Comparison of ENCODE assay signal across 8 cellular contexts in the genomic region with DNA sequence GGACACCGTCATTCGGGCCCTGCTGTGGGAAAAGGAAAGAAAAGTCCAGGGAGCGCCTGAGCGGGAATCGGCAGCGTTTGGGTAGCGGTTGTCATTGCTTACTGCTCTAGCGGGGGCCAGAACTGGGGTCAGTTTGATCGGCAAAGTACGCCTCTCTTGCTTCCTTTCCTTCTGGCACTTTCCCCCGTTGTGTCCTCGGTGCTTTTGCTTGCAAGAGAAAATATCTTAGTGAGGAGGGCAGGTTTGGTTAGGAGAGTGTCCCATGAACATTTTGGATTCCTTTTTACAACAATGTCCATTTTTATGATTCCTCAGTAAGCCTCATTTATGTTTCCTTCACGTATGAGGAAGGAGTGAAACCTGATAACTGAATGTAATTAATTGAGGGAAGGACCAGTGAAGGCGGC. TPM values are rescaled to one million over a fixed set of nuclear protein-coding genes. Genes with fewer than 3 reads are reported as not detected.
DNase-seq lines count a peak whose midpoint lies in the region; ATAC-seq and TF ChIP-seq lines count a peak whose summit lies in the region.

No MANE protein-coding gene starts in this region.

- no peak for ATAC-seq in body of pancreas
- ATAC-seq in HG02678 (IDR thresholded peaks at IDR 0.05; ENCODE audit: unreplicated experiment) = no peak
- no peak for ATAC-seq in HG02798 (IDR thresholded peaks at IDR 0.05; ENCODE audit: poor library complexity, unreplicated experiment)

- H3K4ac ChIP-seq in mesendoderm (ENCODE audit: low read depth, low read length) = no peak overlapping the region

- H3K79me1 ChIP-seq in mesendoderm (ENCODE audit: low read length) = no peaks in the 10 kb centered on the region

- H3K56ac ChIP-seq in mesendoderm (ENCODE audit: low read length) = peak overlapping the region; percentile 97

- H2BK120ac ChIP-seq in mesendoderm (ENCODE audit: low read depth, low read length) = no peak overlapping the region

- peaks cover 36% of the 10 kb centered on the region for H3K4me1 Mint-ChIP-seq in Calu3 (ENCODE audit: low read depth, unreplicated experiment)

- intact Hi-C loops in Calu3 (cut with micrococcal nuclease; ENCODE audit: unreplicated experiment) (no loop called here), body of pancreas (cut with DNase I) (no loop called here)

- 0% methylated on average over 12 to 14 of the region's 14 CpGs for WGBS in body of pancreas, 2 donors
- no CpG with 5 or more reads among the region's 14 CpGs for WGBS in mesendoderm (ENCODE audit: extremely low coverage, insufficient coverage, low lambda C conversion rate)

- peak overlapping the region; percentile 76 for H2AFZ ChIP-seq in KMS-11 (ENCODE audit: low read depth)

- H3K36me3 Mint-ChIP-seq in Calu3 (ENCODE audit: insufficient read depth, unreplicated experiment) = peaks cover 53% of the 10 kb centered on the region

- TF ChIP-seq CTCF in Calu3 (IDR thresholded peaks at IDR 0.05; ENCODE audit: unreplicated experiment) (no peak), KMS-11 (conservative IDR thresholded peaks at IDR 0.05; ENCODE audit: low read depth, low read length) (no peak), body of pancreas (IDR thresholded peaks at IDR 0.05) (no peak)

- peak overlapping the region; percentile 82 for H3K4me2 ChIP-seq in KMS-11
- H3K4me2 ChIP-seq in mesendoderm (ENCODE audit: low read length) = peak overlapping the region; percentile 93

- peak overlapping the region; percentile 65 for H3K27ac ChIP-seq in KMS-11
- H3K27ac ChIP-seq in body of pancreas = peak overlapping the region; percentile 41 to 82 (median 62)
- peak overlapping the region; percentile 82 for H3K27ac ChIP-seq in mesendoderm (ENCODE audit: low read depth, low read length)

- H3K18ac ChIP-seq in mesendoderm (ENCODE audit: low read length) = peak overlapping the region; percentile 55

- H3K4me1 ChIP-seq in KMS-11 (ENCODE audit: low read depth, poor library complexity, severe bottlenecking) (peaks cover 41% of the 10 kb centered on the region), body of pancreas (peaks cover 19% of the 10 kb centered on the region), mesendoderm (ENCODE audit: control insufficient read depth, low read depth, low read length) (no peaks in the 10 kb centered on the region)

- no peaks in the 10 kb centered on the region for H3K9me3 Mint-ChIP-seq in Calu3 (ENCODE audit: low read depth, unreplicated experiment)

- H4K20me1 ChIP-seq in KMS-11 (ENCODE audit: insufficient read depth) = no peaks in the 10 kb centered on the region

- H3K27ac Mint-ChIP-seq in Calu3 (ENCODE audit: unreplicated experiment) = peak overlapping the region; percentile 62

- no peak overlapping the region for H2AK5ac ChIP-seq in mesendoderm (ENCODE audit: low read length)

- H3K4me3 ChIP-seq in KMS-11 (IDR thresholded peaks at IDR 0.05; ENCODE audit: insufficient read depth, low read depth, low read length) (peak overlapping the region; percentile 56), body of pancreas (peak overlapping the region; percentile 8 to 75), mesendoderm (ENCODE audit: low read length) (peak overlapping the region; percentile 86)

- H3K27me3 ChIP-seq in KMS-11 (ENCODE audit: insufficient read depth, low read depth) (no peaks in the 10 kb centered on the region), body of pancreas (no peaks in the 10 kb centered on the region), mesendoderm (ENCODE audit: insufficient read depth, low read length, poor library complexity) (no peaks in the 10 kb centered on the region)

- DNase-seq in Calu3 = no peak
- DNase-seq in body of pancreas = no peak
- DNase-seq in mesendoderm = peak; percentile 72
- no peak for DNase-seq in medulla oblongata (ENCODE audit: extremely low spot score)
- DNase-seq in NCI-H345 treated with DMSO at 0.1 percent for 48 hours (lab: John Stamatoyannopoulos, UW; ENCODE audit: unreplicated experiment) = no peak

- no peak overlapping the region for H4K5ac ChIP-seq in mesendoderm (ENCODE audit: low read length)

- H2BK15ac ChIP-seq in mesendoderm (replicated peaks; ENCODE audit: low read depth) = no peak overlapping the region

- H3K9ac ChIP-seq in KMS-11 = peak overlapping the region; percentile 84
- peak overlapping the region; percentile 91 for H3K9ac ChIP-seq in mesendoderm (ENCODE audit: low read length)

- no peak overlapping the region for H2BK5ac ChIP-seq in mesendoderm (ENCODE audit: low read length)

- H3K79me2 ChIP-seq in KMS-11 (ENCODE audit: insufficient read depth, low read depth) (peaks cover 26% of the 10 kb centered on the region), mesendoderm (ENCODE audit: control insufficient read depth, insufficient read depth, low read length) (no peaks in the 10 kb centered on the region)

- TF ChIP-seq POLR2A in body of pancreas (IDR thresholded peaks at IDR 0.05) = peak in 2 of 3 donors; percentile 34 to 45

- TSS peak; percentile 50 for BruUV-seq in Calu3 (replicated peaks; lab: Mats Ljungman, UMichigan)

- peak overlapping the region; percentile 92 for H3K4me3 Mint-ChIP-seq in Calu3 (ENCODE audit: low read depth, unreplicated experiment)

- H4K8ac ChIP-seq in mesendoderm (ENCODE audit: low read depth, low read length) = no peak overlapping the region

- CTCF ChIA-PET in Calu3 (lab: Charles Lee) = no interaction called here

- no peaks in the 10 kb centered on the region for H3K27me3 Mint-ChIP-seq in Calu3 (ENCODE audit: unreplicated experiment)

- H3K23ac ChIP-seq in mesendoderm (ENCODE audit: low read length) = peak overlapping the region; percentile 45

- no peaks in the 10 kb centered on the region for H3K36me3 ChIP-seq in KMS-11 (ENCODE audit: insufficient read depth)
- peaks cover 1 to 2% of the 10 kb centered on the region in 2 donors for H3K36me3 ChIP-seq in body of pancreas (replicated peaks in 1 of 2; ENCODE audit: insufficient read depth in 1 of 2, low read depth in 2 of 2)
- H3K36me3 ChIP-seq in mesendoderm (ENCODE audit: control insufficient read depth, insufficient read depth, low read length) = peaks cover 4% of the 10 kb centered on the region

- H3K9me3 ChIP-seq in body of pancreas = no peaks in the 10 kb centered on the region

RNA-seq across cellular contexts. Expression of a gene that starts 0.7 kb away (rescaled TPM):
- total RNA-seq in Calu3 (2022) = 13.4 and 20.0 TPM in 2 replicates
- total RNA-seq in body of pancreas = 10 to 100 TPM; 14.5 to 15.2 TPM
- polyA plus RNA-seq in mesendoderm (2013, experiment 1 of 2) = 2.9 TPM
- 3.0 TPM for polyA plus RNA-seq in mesendoderm (2013, experiment 2 of 2)

RNA-seq across cellular contexts. Expression of a gene that starts 58.1 kb away (rescaled TPM):
- total RNA-seq in Calu3 (2022) = 46.4 and 47.9 TPM in 2 replicates
- total RNA-seq in body of pancreas = 10 to 100 TPM; 11.2 to 12.5 TPM
- 26.4 TPM for polyA plus RNA-seq in mesendoderm (2013, experiment 1 of 2)
- 27.4 TPM for polyA plus RNA-seq in mesendoderm (2013, experiment 2 of 2)
